ENCODE assay signal across 1 cellular context in the genomic region with DNA sequence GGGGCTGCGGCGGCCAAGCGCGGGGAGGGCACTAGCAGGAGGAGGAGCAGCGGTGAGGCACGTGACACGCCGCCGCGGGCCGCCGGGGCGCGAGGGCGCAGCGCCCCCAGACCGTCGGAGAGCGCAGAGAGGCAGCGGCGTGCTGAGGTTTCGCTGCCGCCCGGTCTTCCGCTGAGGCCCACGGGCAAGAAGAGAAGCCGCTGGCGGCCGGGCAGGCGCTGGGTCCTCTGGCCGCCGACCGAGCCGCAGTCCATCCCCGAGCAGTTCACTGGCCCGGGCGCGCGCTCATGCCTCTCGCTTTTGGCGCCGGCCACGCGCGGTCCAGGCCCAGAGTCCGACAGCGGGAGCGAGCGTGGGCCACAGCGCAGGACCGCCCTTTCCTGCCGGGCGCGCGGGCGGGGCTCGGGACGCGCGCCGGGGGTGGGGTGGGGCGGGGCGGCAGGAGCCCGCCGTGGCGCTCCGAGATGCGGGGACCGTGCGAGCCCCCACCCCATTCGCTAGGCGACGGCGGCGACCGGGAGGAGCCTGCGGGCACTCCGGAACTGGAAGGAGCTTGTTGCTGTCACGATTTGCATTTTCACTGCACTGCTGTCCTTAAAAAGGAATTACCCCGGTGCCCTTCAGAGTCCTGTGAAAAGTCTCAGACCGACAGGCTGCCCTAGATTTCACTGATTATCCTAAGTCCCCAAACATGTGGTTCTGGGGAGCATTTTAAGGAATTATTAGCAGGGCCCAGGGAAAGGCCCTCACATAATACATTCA.
TF ChIP-seq lines count a peak whose summit lies in the region.

A gene with protein sequence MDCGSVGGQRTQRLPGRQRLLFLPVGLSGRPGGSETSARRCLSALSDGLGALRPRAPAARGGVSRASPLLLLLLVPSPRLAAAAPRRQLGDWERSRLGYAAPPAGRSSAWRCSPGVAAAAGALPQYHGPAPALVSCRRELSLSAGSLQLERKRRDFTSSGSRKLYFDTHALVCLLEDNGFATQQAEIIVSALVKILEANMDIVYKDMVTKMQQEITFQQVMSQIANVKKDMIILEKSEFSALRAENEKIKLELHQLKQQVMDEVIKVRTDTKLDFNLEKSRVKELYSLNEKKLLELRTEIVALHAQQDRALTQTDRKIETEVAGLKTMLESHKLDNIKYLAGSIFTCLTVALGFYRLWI (minus strand): TSS at position 382 of the 762 bp plus-strand sequence. CDS start 128 bp downstream, at position 254.

TF ChIP-seq in H1, 55 proteins besides CTCF, POLR2A, EP300 and RAD21 (continues in another document):
- TF ChIP-seq GTF2F1 (IDR thresholded peaks at IDR 0.05; ENCODE audit: borderline replicate concordance, low read depth, low read length) = no peak
- TF ChIP-seq SIRT6 (IDR thresholded peaks at IDR 0.05; ENCODE audit: low read length) = no peak
- TF ChIP-seq KDM1A (IDR thresholded peaks at IDR 0.05; ENCODE audit: borderline replicate concordance, low read length) = no peak
- 0 out of 2 replicates have a peak, but pooled peaks have one; percentile 23 for TF ChIP-seq SRF (IDR thresholded peaks at IDR 0.05; ENCODE audit: low read depth, low read length)
- TF ChIP-seq RNF2 (IDR thresholded peaks at IDR 0.05; ENCODE audit: borderline replicate concordance, low read depth, low read length, missing control alignments, poor library complexity, severe bottlenecking) = no peak
- TF ChIP-seq NANOG (IDR thresholded peaks at IDR 0.05; ENCODE audit: insufficient read depth, low read depth, low read length, poor library complexity, severe bottlenecking) = no peak
- TF ChIP-seq, protein P1, sequence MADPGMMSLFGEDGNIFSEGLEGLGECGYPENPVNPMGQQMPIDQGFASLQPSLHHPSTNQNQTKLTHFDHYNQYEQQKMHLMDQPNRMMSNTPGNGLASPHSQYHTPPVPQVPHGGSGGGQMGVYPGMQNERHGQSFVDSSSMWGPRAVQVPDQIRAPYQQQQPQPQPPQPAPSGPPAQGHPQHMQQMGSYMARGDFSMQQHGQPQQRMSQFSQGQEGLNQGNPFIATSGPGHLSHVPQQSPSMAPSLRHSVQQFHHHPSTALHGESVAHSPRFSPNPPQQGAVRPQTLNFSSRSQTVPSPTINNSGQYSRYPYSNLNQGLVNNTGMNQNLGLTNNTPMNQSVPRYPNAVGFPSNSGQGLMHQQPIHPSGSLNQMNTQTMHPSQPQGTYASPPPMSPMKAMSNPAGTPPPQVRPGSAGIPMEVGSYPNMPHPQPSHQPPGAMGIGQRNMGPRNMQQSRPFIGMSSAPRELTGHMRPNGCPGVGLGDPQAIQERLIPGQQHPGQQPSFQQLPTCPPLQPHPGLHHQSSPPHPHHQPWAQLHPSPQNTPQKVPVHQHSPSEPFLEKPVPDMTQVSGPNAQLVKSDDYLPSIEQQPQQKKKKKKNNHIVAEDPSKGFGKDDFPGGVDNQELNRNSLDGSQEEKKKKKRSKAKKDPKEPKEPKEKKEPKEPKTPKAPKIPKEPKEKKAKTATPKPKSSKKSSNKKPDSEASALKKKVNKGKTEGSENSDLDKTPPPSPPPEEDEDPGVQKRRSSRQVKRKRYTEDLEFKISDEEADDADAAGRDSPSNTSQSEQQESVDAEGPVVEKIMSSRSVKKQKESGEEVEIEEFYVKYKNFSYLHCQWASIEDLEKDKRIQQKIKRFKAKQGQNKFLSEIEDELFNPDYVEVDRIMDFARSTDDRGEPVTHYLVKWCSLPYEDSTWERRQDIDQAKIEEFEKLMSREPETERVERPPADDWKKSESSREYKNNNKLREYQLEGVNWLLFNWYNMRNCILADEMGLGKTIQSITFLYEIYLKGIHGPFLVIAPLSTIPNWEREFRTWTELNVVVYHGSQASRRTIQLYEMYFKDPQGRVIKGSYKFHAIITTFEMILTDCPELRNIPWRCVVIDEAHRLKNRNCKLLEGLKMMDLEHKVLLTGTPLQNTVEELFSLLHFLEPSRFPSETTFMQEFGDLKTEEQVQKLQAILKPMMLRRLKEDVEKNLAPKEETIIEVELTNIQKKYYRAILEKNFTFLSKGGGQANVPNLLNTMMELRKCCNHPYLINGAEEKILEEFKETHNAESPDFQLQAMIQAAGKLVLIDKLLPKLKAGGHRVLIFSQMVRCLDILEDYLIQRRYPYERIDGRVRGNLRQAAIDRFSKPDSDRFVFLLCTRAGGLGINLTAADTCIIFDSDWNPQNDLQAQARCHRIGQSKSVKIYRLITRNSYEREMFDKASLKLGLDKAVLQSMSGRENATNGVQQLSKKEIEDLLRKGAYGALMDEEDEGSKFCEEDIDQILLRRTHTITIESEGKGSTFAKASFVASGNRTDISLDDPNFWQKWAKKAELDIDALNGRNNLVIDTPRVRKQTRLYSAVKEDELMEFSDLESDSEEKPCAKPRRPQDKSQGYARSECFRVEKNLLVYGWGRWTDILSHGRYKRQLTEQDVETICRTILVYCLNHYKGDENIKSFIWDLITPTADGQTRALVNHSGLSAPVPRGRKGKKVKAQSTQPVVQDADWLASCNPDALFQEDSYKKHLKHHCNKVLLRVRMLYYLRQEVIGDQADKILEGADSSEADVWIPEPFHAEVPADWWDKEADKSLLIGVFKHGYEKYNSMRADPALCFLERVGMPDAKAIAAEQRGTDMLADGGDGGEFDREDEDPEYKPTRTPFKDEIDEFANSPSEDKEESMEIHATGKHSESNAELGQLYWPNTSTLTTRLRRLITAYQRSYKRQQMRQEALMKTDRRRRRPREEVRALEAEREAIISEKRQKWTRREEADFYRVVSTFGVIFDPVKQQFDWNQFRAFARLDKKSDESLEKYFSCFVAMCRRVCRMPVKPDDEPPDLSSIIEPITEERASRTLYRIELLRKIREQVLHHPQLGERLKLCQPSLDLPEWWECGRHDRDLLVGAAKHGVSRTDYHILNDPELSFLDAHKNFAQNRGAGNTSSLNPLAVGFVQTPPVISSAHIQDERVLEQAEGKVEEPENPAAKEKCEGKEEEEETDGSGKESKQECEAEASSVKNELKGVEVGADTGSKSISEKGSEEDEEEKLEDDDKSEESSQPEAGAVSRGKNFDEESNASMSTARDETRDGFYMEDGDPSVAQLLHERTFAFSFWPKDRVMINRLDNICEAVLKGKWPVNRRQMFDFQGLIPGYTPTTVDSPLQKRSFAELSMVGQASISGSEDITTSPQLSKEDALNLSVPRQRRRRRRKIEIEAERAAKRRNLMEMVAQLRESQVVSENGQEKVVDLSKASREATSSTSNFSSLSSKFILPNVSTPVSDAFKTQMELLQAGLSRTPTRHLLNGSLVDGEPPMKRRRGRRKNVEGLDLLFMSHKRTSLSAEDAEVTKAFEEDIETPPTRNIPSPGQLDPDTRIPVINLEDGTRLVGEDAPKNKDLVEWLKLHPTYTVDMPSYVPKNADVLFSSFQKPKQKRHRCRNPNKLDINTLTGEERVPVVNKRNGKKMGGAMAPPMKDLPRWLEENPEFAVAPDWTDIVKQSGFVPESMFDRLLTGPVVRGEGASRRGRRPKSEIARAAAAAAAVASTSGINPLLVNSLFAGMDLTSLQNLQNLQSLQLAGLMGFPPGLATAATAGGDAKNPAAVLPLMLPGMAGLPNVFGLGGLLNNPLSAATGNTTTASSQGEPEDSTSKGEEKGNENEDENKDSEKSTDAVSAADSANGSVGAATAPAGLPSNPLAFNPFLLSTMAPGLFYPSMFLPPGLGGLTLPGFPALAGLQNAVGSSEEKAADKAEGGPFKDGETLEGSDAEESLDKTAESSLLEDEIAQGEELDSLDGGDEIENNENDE (IDR thresholded peaks at IDR 0.05; ENCODE audit: insufficient replicate concordance, low read length) = no peak
- peak in 1 of 2 experiments; percentile 36; a peak in 1 of 4 replicates for TF ChIP-seq HDAC2 (IDR thresholded peaks at IDR 0.05; ENCODE audit: borderline replicate concordance in 1 of 2, low read depth in 2 of 2, low read length in 2 of 2)
- no peak for TF ChIP-seq SP4 (IDR thresholded peaks at IDR 0.05; ENCODE audit: low read length)
- no peak for TF ChIP-seq CTBP2 (IDR thresholded peaks at IDR 0.05; ENCODE audit: borderline replicate concordance, insufficient read depth, insufficient read length, low read length)
- no peak for TF ChIP-seq FOSL1 (IDR thresholded peaks at IDR 0.05; ENCODE audit: insufficient read depth, low read depth, low read length)
- no peak for TF ChIP-seq RXRA (IDR thresholded peaks at IDR 0.05; ENCODE audit: insufficient read depth, low read depth, low read length)
- TF ChIP-seq BACH1 (IDR thresholded peaks at IDR 0.05; ENCODE audit: low read length) = no peak
- no peak for TF ChIP-seq POU5F1 (IDR thresholded peaks at IDR 0.05; ENCODE audit: low read depth, low read length)
- TF ChIP-seq SAP30 (IDR thresholded peaks at IDR 0.05; ENCODE audit: insufficient read depth, insufficient replicate concordance, low read length) = no peak
- TF ChIP-seq CEBPB (IDR thresholded peaks at IDR 0.05; ENCODE audit: low read depth, low read length) = no peak
- no peak for TF ChIP-seq JUN (IDR thresholded peaks at IDR 0.05; ENCODE audit: low read depth, low read length)
- TF ChIP-seq CHD1 (IDR thresholded peaks at IDR 0.05; ENCODE audit: low read depth, low read length) = no peak
- no peak for TF ChIP-seq RFX5 (IDR thresholded peaks at IDR 0.05; ENCODE audit: borderline replicate concordance, low read depth, low read length)
- peak in 1 of 2 experiments; percentile 44; a peak in 1 of 4 replicates for TF ChIP-seq SIN3A (conservative IDR thresholded peaks at IDR 0.05 in 1 of 2, IDR thresholded peaks at IDR 0.05 in 1 of 2; ENCODE audit: low read depth in 1 of 2, low read length in 2 of 2)
- TF ChIP-seq, protein P2, sequence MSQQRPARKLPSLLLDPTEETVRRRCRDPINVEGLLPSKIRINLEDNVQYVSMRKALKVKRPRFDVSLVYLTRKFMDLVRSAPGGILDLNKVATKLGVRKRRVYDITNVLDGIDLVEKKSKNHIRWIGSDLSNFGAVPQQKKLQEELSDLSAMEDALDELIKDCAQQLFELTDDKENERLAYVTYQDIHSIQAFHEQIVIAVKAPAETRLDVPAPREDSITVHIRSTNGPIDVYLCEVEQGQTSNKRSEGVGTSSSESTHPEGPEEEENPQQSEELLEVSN (IDR thresholded peaks at IDR 0.05) = peak; percentile 80
- TF ChIP-seq CBX8 (IDR thresholded peaks at IDR 0.05; ENCODE audit: borderline replicate concordance, low read depth, low read length) = no peak
- peak; percentile 89 for TF ChIP-seq PHF8 (conservative IDR thresholded peaks at IDR 0.05; ENCODE audit: low read depth, low read length)
- TF ChIP-seq, protein P3, sequence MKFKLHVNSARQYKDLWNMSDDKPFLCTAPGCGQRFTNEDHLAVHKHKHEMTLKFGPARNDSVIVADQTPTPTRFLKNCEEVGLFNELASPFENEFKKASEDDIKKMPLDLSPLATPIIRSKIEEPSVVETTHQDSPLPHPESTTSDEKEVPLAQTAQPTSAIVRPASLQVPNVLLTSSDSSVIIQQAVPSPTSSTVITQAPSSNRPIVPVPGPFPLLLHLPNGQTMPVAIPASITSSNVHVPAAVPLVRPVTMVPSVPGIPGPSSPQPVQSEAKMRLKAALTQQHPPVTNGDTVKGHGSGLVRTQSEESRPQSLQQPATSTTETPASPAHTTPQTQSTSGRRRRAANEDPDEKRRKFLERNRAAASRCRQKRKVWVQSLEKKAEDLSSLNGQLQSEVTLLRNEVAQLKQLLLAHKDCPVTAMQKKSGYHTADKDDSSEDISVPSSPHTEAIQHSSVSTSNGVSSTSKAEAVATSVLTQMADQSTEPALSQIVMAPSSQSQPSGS (IDR thresholded peaks at IDR 0.05; ENCODE audit: low read length) = no peak
- peak; percentile 77; the same call in 1 of the 2 replicates for TF ChIP-seq TBP (IDR thresholded peaks at IDR 0.05; ENCODE audit: low read depth, low read length)
- TF ChIP-seq TCF12 (IDR thresholded peaks at IDR 0.05; ENCODE audit: low read depth, low read length) = no peak
- peak; percentile 92 for TF ChIP-seq TAF1 (IDR thresholded peaks at IDR 0.05; ENCODE audit: low read depth, low read length)
- TF ChIP-seq, protein P4, sequence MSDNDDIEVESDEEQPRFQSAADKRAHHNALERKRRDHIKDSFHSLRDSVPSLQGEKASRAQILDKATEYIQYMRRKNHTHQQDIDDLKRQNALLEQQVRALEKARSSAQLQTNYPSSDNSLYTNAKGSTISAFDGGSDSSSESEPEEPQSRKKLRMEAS (IDR thresholded peaks at IDR 0.05) = peak; percentile 88
- no peak for TF ChIP-seq YY1 (IDR thresholded peaks at IDR 0.05; ENCODE audit: low read depth, low read length)
- TF ChIP-seq, protein P5, sequence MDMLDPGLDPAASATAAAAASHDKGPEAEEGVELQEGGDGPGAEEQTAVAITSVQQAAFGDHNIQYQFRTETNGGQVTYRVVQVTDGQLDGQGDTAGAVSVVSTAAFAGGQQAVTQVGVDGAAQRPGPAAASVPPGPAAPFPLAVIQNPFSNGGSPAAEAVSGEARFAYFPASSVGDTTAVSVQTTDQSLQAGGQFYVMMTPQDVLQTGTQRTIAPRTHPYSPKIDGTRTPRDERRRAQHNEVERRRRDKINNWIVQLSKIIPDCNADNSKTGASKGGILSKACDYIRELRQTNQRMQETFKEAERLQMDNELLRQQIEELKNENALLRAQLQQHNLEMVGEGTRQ (IDR thresholded peaks at IDR 0.05; ENCODE audit: low read length) = peak; percentile 88
- peak; percentile 93; the same call in 1 of the 2 replicates for TF ChIP-seq RBBP5 (IDR thresholded peaks at IDR 0.05; ENCODE audit: borderline replicate concordance, low read depth, low read length)
- TF ChIP-seq POLR2AphosphoS5 (IDR thresholded peaks at IDR 0.05; ENCODE audit: low read depth, low read length) = peak; percentile 91
- no peak for TF ChIP-seq TEAD4 (IDR thresholded peaks at IDR 0.05; ENCODE audit: low read depth, low read length)
- no peak for TF ChIP-seq CHD2 (IDR thresholded peaks at IDR 0.05; ENCODE audit: low read length)
- no peak for TF ChIP-seq MAFK (IDR thresholded peaks at IDR 0.05; ENCODE audit: low read depth, low read length)
- no peak for TF ChIP-seq SUZ12 (IDR thresholded peaks at IDR 0.05; ENCODE audit: low read length)
- no peak for TF ChIP-seq SIX5 (IDR thresholded peaks at IDR 0.05; ENCODE audit: low read depth, low read length)
- TF ChIP-seq ASH2L (IDR thresholded peaks at IDR 0.05; ENCODE audit: low read length) = peak; percentile 68
- no peak for TF ChIP-seq JUND (IDR thresholded peaks at IDR 0.05; ENCODE audit: low read length)
- no peak for TF ChIP-seq EGR1 (IDR thresholded peaks at IDR 0.05; ENCODE audit: borderline replicate concordance, low read depth, low read length)
- no peak for TF ChIP-seq TAF7 (optimal IDR thresholded peaks at IDR 0.05; ENCODE audit: borderline replicate concordance, low read depth, low read length)
- TF ChIP-seq BCL11A (IDR thresholded peaks at IDR 0.05; ENCODE audit: low read depth in 2 of 2, low read length in 2 of 2) = no peak
- TF ChIP-seq EZH2 (IDR thresholded peaks at IDR 0.05; ENCODE audit: low read depth, low read length, severe bottlenecking) = no peak
- TF ChIP-seq, protein P6, sequence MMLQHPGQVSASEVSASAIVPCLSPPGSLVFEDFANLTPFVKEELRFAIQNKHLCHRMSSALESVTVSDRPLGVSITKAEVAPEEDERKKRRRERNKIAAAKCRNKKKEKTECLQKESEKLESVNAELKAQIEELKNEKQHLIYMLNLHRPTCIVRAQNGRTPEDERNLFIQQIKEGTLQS (IDR thresholded peaks at IDR 0.05; ENCODE audit: insufficient read depth, low read depth, low read length) = peak; percentile 55; the same call in 1 of the 2 replicates
- no peak for TF ChIP-seq HDAC6 (IDR thresholded peaks at IDR 0.05; ENCODE audit: low read depth, low read length)
- no peak for TF ChIP-seq SP2 (IDR thresholded peaks at IDR 0.05; ENCODE audit: low read length)
- no peak for TF ChIP-seq NRF1 (IDR thresholded peaks at IDR 0.05; ENCODE audit: low read depth, low read length)
- peak; percentile 69 for TF ChIP-seq KDM4A (IDR thresholded peaks at IDR 0.05; ENCODE audit: low read depth, low read length, severe bottlenecking)
- no peak for TF ChIP-seq KDM5A (IDR thresholded peaks at IDR 0.05; ENCODE audit: low read length)
- TF ChIP-seq ZNF274 (IDR thresholded peaks at IDR 0.05; ENCODE audit: borderline replicate concordance, extremely low read depth, low read length) = no peak
- TF ChIP-seq CBX5 (IDR thresholded peaks at IDR 0.05; ENCODE audit: low read depth, low read length) = no peak
- peak; percentile 46; the same call in 1 of the 2 replicates for TF ChIP-seq CREB1 (IDR thresholded peaks at IDR 0.05)
